In genomic region chr6:117485433-117485832, GRCh38 we compare ENCODE assay signal across 1 cellular context.
TF ChIP-seq lines count a peak whose summit lies in the region.

No MANE protein-coding gene starts in this region.

TF ChIP-seq in GM12878, 131 proteins besides CTCF, POLR2A, EP300 and RAD21:
- no peak for TF ChIP-seq ZBED1 (IDR thresholded peaks at IDR 0.05; ENCODE audit: borderline replicate concordance)
- TF ChIP-seq, protein P1, sequence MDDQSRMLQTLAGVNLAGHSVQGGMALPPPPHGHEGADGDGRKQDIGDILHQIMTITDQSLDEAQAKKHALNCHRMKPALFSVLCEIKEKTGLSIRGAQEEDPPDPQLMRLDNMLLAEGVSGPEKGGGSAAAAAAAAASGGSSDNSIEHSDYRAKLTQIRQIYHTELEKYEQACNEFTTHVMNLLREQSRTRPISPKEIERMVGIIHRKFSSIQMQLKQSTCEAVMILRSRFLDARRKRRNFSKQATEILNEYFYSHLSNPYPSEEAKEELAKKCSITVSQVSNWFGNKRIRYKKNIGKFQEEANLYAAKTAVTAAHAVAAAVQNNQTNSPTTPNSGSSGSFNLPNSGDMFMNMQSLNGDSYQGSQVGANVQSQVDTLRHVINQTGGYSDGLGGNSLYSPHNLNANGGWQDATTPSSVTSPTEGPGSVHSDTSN (IDR thresholded peaks at IDR 0.05; ENCODE audit: insufficient replicate concordance, low read depth, low read length), result no peak
- no peak for TF ChIP-seq ZBTB4 (CRISPR knock-in tag; IDR thresholded peaks at IDR 0.05)
- no peak for TF ChIP-seq POU2F2 (IDR thresholded peaks at IDR 0.05; ENCODE audit: borderline replicate concordance, low read depth, low read length)
- no peak for TF ChIP-seq CREB1 (IDR thresholded peaks at IDR 0.05; ENCODE audit: low read depth)
- no peak for TF ChIP-seq TCF7 (IDR thresholded peaks at IDR 0.05; ENCODE audit: borderline replicate concordance)
- no peak for TF ChIP-seq JUND (IDR thresholded peaks at IDR 0.05; ENCODE audit: low read depth, low read length)
- no peak for TF ChIP-seq NR2F1 (conservative IDR thresholded peaks at IDR 0.05)
- no peak for TF ChIP-seq DPF2 (IDR thresholded peaks at IDR 0.05)
- no peak for TF ChIP-seq PAX5 (IDR thresholded peaks at IDR 0.05; ENCODE audit: borderline replicate concordance, low read depth, low read length)
- TF ChIP-seq CBX3 (IDR thresholded peaks at IDR 0.05; ENCODE audit: borderline replicate concordance, low read depth), result no peak
- no peak for TF ChIP-seq BHLHE40 (IDR thresholded peaks at IDR 0.05; ENCODE audit: borderline replicate concordance in 1 of 2, low read depth in 2 of 2, low read length in 1 of 2)
